1 cellular context compared by ENCODE assay signal in the genomic region with DNA sequence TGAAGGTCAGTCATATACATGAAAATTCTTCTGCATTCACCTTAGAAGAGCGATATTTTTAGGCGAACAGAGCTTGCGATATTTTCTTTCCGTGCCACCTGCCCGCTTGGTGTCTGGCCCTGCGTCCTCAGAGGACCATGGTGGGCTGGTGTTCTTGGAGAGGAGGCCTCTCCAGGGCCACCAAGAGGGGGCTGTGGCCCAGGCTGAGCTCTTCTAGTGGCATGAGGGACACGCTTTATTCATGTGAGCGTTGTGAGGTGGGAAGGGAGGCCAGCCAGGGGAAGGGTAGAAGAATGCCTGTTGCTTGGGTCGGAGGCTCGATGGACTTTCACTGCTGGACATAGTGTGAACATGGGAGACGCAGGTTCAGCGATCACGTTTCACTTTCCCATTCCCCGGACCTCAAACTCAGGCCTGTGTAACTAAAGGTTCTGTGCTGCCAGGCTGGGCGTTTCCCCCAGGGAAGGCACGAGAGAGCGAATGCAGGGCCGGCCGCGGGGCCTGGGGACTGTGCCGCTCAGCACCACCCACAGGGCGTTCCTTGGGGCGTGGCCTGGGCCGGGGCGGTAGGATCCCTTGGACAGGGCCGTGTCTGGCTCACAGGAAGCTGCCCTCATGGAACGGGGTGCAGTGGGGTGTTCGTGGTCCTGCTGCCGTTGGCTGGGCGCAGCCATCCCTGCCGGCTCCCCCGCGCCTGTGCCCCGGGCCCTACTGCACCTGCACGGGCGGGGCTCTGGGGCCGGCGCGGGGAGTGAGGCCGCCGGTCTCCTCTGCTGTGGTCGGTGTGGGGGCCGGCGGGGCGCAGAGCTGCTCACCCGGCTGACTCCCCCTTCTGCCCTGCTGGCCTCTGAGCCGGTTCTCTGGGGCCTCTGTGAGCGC.
TF ChIP-seq lines count a peak whose summit lies in the region.

No MANE protein-coding gene starts in this region.

TF ChIP-seq in IMR-90, 13 proteins besides CTCF, POLR2A, EP300 and RAD21 (continued from another document):
- TF ChIP-seq FOS (IDR thresholded peaks at IDR 0.05; ENCODE audit: low read depth, low read length) (no peak), CHD1 (IDR thresholded peaks at IDR 0.05; ENCODE audit: low read depth, low read length) (no peak)
